In genomic region chr7:5370454-5371353, GRCh38 we compare ENCODE assay signal across 18 cellular contexts. TPM values are rescaled to one million over a fixed set of nuclear protein-coding genes. Genes with fewer than 3 reads are reported as not detected.
DNase-seq lines count a peak whose midpoint lies in the region; ATAC-seq and TF ChIP-seq lines count a peak whose summit lies in the region.
"Had no signal": no experiment of that assay in that cellular context is flagged by ENCODE, and none has a peak within 500 bp of the region (broad histone marks: within the 10 kb centered on the region; RNA-seq: fewer than 3 reads in every experiment).

No MANE protein-coding gene starts in this region.

- TF ChIP-seq EP300 in esophagus muscularis mucosa (IDR thresholded peaks at IDR 0.05) (no peak), sigmoid colon (IDR thresholded peaks at IDR 0.05) (no peak)

- peaks cover 18 to 28% of the 10 kb centered on the region in 2 experiments; a peak in 3 of 4 replicates for H3K36me3 ChIP-seq in HCT116 (ENCODE audit: control insufficient read depth in 1 of 2, insufficient read depth in 2 of 2, low read length in 2 of 2)
- peaks cover 22 to 75% (median 62%) of the 10 kb centered on the region in 4 donors for H3K36me3 ChIP-seq in esophagus muscularis mucosa
- peaks cover 8 to 66% (median 52%) of the 10 kb centered on the region in 4 donors for H3K36me3 ChIP-seq in sigmoid colon
- H3K36me3 ChIP-seq in osteoblast (ENCODE audit: insufficient read depth, low read length) = peaks cover 45% of the 10 kb centered on the region

- peaks cover 0 to 6% of the 10 kb centered on the region in 2 experiments; a peak in 1 of 4 replicates for H3K4me1 ChIP-seq in HCT116 (ENCODE audit: control insufficient read depth in 1 of 2, insufficient read depth in 2 of 2, low read length in 2 of 2)
- peaks cover 6 to 91% (median 57%) of the 10 kb centered on the region in 4 donors for H3K4me1 ChIP-seq in esophagus muscularis mucosa
- H3K4me1 ChIP-seq in sigmoid colon = peaks cover 0 to 43% (median 32%) of the 10 kb centered on the region in 4 donors
- peaks cover 5% of the 10 kb centered on the region for H3K4me1 ChIP-seq in osteoblast (ENCODE audit: insufficient read depth, low read length)

- H4K20me1 ChIP-seq in HCT116 (ENCODE audit: insufficient read depth) (no peaks in the 10 kb centered on the region), osteoblast (ENCODE audit: insufficient read depth, low read length) (peaks cover 45% of the 10 kb centered on the region)

- BruUV-seq in HCT116 (replicated peaks; lab: Mats Ljungman, UMichigan) = TSS peak; percentile 42

- ATAC-seq in HCT116 = no peak
- ATAC-seq: Right ventricle myocardium inferior had no signal

- H3K9ac ChIP-seq in HCT116 (ENCODE audit: low read length) = no peak overlapping the region

- no peak overlapping the region for H3K4me2 ChIP-seq in HCT116 (ENCODE audit: low read length)
- H3K4me2 ChIP-seq in osteoblast (ENCODE audit: insufficient read depth, low read length) = no peak overlapping the region

- H3K79me2 ChIP-seq in HCT116 (ENCODE audit: insufficient read depth, low read length) (peaks cover 49% of the 10 kb centered on the region), osteoblast (ENCODE audit: insufficient read depth, low read length) (peaks cover 91% of the 10 kb centered on the region)

- intact Hi-C loops in HCT116 (cut with micrococcal nuclease) = no loop called here
- intact Hi-C loops in esophagus muscularis mucosa (cut with DNase I) = no loop called here
- intact Hi-C loops in sigmoid colon (cut with DNase I) = no loop called here

- no peak for TF ChIP-seq RAD21 in HCT116 (IDR thresholded peaks at IDR 0.05; ENCODE audit: low read depth)

- H3K27me3 ChIP-seq in HCT116 (ENCODE audit: insufficient read depth, low read length) (no peaks in the 10 kb centered on the region), esophagus muscularis mucosa (no peaks in the 10 kb centered on the region), sigmoid colon (no peaks in the 10 kb centered on the region), osteoblast (ENCODE audit: insufficient read depth, low read length) (no peaks in the 10 kb centered on the region)

- H3K27ac ChIP-seq in HCT116 (ENCODE audit: low read depth, low read length) = no peak overlapping the region
- peak overlapping the region; percentile 23 for H3K27ac ChIP-seq in RWPE1
- H3K27ac ChIP-seq in esophagus muscularis mucosa (replicated peaks in 1 of 4) = peak overlapping the region in 3 of 4 donors; percentile 3 to 28 (median 19)
- peak overlapping the region in 3 of 4 donors; percentile 25 to 75 (median 28) for H3K27ac ChIP-seq in sigmoid colon
- no peak overlapping the region for H3K27ac ChIP-seq in osteoblast (ENCODE audit: low read depth, low read length)

- no peak for TF ChIP-seq POLR2A in HCT116 (IDR thresholded peaks at IDR 0.05; ENCODE audit: borderline replicate concordance, extremely low read depth, insufficient read depth, insufficient read length)
- no peak for TF ChIP-seq POLR2A in esophagus muscularis mucosa (IDR thresholded peaks at IDR 0.05; ENCODE audit: low read depth)
- TF ChIP-seq POLR2A in sigmoid colon (IDR thresholded peaks at IDR 0.05) = no peak

- RAD21 ChIA-PET in HCT116 (lab: Charles Lee; ENCODE audit: low non-redundant PET in 1 of 2, low total read pairs in 2 of 2, uncharacterized antibody in 2 of 2, unreplicated experiment in 2 of 2) = no interaction called here

- no peak for DNase-seq in HCT116 (ENCODE audit: low read depth, low spot score)
- no peak for DNase-seq in RWPE1 (ENCODE audit: low spot score)
- DNase-seq in esophagus muscularis mucosa (ENCODE audit: extremely low spot score) = no peak
- DNase-seq in sigmoid colon = peak; percentile 61
- DNase-seq in stimulated activated CD4-positive, alpha-beta T cell treated with anti-CD3 and anti-CD28 coated beads, Interleukin-4, amount 100 ng/mL, for 24 hours = no peak
- DNase-seq in osteoblast (ENCODE audit: insufficient read length, low spot score, missing footprints) = no peak
- DNase-seq in glomerular visceral epithelial cell (ENCODE audit: extremely low spot score) = no peak
- no peak for DNase-seq in NCI-H2107 treated with DMSO at 0.1 percent for 48 hours (lab: John Stamatoyannopoulos, UW; ENCODE audit: unreplicated experiment)
- DNase-seq: CD8-positive, alpha-beta memory T cell; DMS 273 treated with DMSO at 0.1 percent for 48 hours; DND-41; H9; KBM-7; NCI-H1417; NCI-H187 treated with DMSO at 0.1 percent for 48 hours; NCI-H226; NCI-H524 had no signal

- H2AFZ ChIP-seq in HCT116 (ENCODE audit: low read depth, low read length, poor library complexity, severe bottlenecking) = no peak overlapping the region
- H2AFZ ChIP-seq in osteoblast (ENCODE audit: low read length) = no peak overlapping the region

- H3K4me3 ChIP-seq in HCT116 (replicated peaks in 1 of 2; ENCODE audit: low read depth in 1 of 2, low read length in 2 of 2) (no peak overlapping the region), esophagus muscularis mucosa (no peak overlapping the region), sigmoid colon (no peak overlapping the region), osteoblast (ENCODE audit: insufficient read depth, low read length) (no peak overlapping the region)

- 91% methylated on average over 15 of the region's 55 CpGs for WGBS in esophagus muscularis mucosa
- 93 to 95% methylated on average over 55 of the region's 55 CpGs for WGBS in sigmoid colon, 2 donors

- POLR2A ChIA-PET in HCT116 (lab: Charles Lee) = no interaction called here
- POLR2A ChIA-PET in RWPE1 (lab: Yijun Ruan, JAX; ENCODE audit: low non-redundant PET) = no interaction called here

- CTCF ChIA-PET in HCT116 (lab: Charles Lee) = no interaction called here
- CTCF ChIA-PET in RWPE1 (lab: Yijun Ruan, JAX) = no interaction called here

- H3K9me3 ChIP-seq in HCT116 (ENCODE audit: control insufficient read depth in 1 of 2, insufficient read depth in 1 of 2, low read depth in 1 of 2, low read length in 2 of 2) = no peaks in the 10 kb centered on the region
- H3K9me3 ChIP-seq in esophagus muscularis mucosa = no peaks in the 10 kb centered on the region
- no peaks in the 10 kb centered on the region for H3K9me3 ChIP-seq in sigmoid colon
- no peaks in the 10 kb centered on the region for H3K9me3 ChIP-seq in osteoblast (ENCODE audit: low read depth, low read length)

- TF ChIP-seq CTCF in HCT116 (IDR thresholded peaks at IDR 0.05 in 2 of 3, conservative IDR thresholded peaks at IDR 0.05 in 1 of 3; ENCODE audit: borderline replicate concordance in 1 of 3, insufficient read depth in 1 of 3, low read depth in 2 of 3, low read length in 2 of 3) = no peak
- TF ChIP-seq CTCF in RWPE1 (conservative IDR thresholded peaks at IDR 0.05; ENCODE audit: low read depth) = no peak
- no peak for TF ChIP-seq CTCF in esophagus muscularis mucosa (IDR thresholded peaks at IDR 0.05)
- no peak for TF ChIP-seq CTCF in sigmoid colon (IDR thresholded peaks at IDR 0.05)
- no peak for TF ChIP-seq CTCF in osteoblast (IDR thresholded peaks at IDR 0.05; ENCODE audit: extremely low read depth, low read depth, low read length)

- no peaks in the 10 kb centered on the region for H3K9me2 ChIP-seq in HCT116 (ENCODE audit: insufficient read depth)

TF ChIP-seq in HCT116, 20 proteins besides CTCF, POLR2A, EP300 and RAD21 (continues in another document):
- no peak for TF ChIP-seq POLR2AphosphoS5 (IDR thresholded peaks at IDR 0.05; ENCODE audit: low read depth, low read length)
- no peak for TF ChIP-seq JUND (IDR thresholded peaks at IDR 0.05)
- no peak for TF ChIP-seq YY1 (IDR thresholded peaks at IDR 0.05; ENCODE audit: extremely low read depth, insufficient replicate concordance, low read depth, low read length)
- TF ChIP-seq ELF1 (IDR thresholded peaks at IDR 0.05; ENCODE audit: borderline replicate concordance, low read depth) = no peak
- no peak for TF ChIP-seq CEBPB (IDR thresholded peaks at IDR 0.05; ENCODE audit: low read depth)
- no peak for TF ChIP-seq TCF7L2 (IDR thresholded peaks at IDR 0.05; ENCODE audit: borderline replicate concordance, extremely low read depth, insufficient read depth, insufficient read length)
- TF ChIP-seq, protein P1, sequence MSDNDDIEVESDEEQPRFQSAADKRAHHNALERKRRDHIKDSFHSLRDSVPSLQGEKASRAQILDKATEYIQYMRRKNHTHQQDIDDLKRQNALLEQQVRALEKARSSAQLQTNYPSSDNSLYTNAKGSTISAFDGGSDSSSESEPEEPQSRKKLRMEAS (IDR thresholded peaks at IDR 0.05) = no peak
- TF ChIP-seq EZH2 (IDR thresholded peaks at IDR 0.05) = no peak
- no peak for TF ChIP-seq ZNF274 (IDR thresholded peaks at IDR 0.05; ENCODE audit: low read depth, low read length)
- TF ChIP-seq FOSL1 (IDR thresholded peaks at IDR 0.05; ENCODE audit: low read depth) = no peak
- no peak for TF ChIP-seq REST (IDR thresholded peaks at IDR 0.05; ENCODE audit: low read depth)
- no peak for TF ChIP-seq SP1 (IDR thresholded peaks at IDR 0.05; ENCODE audit: low read depth)
- TF ChIP-seq ZFX (IDR thresholded peaks at IDR 0.05) = no peak

RNA-seq across cellular contexts. Expression of gene TNRC18, which starts 52.9 kb away (rescaled TPM):
- total RNA-seq in HCT116 (2021; ENCODE audit: unreplicated experiment) (101 TPM), esophagus muscularis mucosa (100 to 1,000 TPM; 101 to 277 (median 166) TPM), sigmoid colon (100 to 1,000 TPM in 1 of 4 donors, 10 to 100 TPM in 3; 32.5 to 187 (median 59.9) TPM), osteoblast (61.3 and 83.6 TPM in 2 replicates)
- 65.0 and 67.6 TPM in 2 replicates for polyA plus RNA-seq in HCT116 (2012)
- 10 to 100 TPM; 12.6 to 61.8 (median 19.9) TPM for polyA plus RNA-seq in sigmoid colon

Comparison
In these comparisons a context has a peak if more than half of its experiments do, and no peak if none do; other contexts are left out.
1. H3K27ac ChIP-seq: peak in RWPE1 (single experiment), esophagus muscularis mucosa (3 of 4) and sigmoid colon (3 of 4); none in HCT116 (single experiment) and osteoblast (single experiment).